Comparison of ENCODE assay signal across 17 cellular contexts in genomic region chr11:62157603-62158002, GRCh38. TPM values are rescaled to one million over a fixed set of nuclear protein-coding genes. Genes with fewer than 3 reads are reported as not detected.
DNase-seq lines count a peak whose midpoint lies in the region; TF ChIP-seq lines count a peak whose summit lies in the region.
"Had no signal": no experiment of that assay in that cellular context is flagged by ENCODE, and none has a peak within 500 bp of the region (broad histone marks: within the 10 kb centered on the region; RNA-seq: fewer than 3 reads in every experiment).

No MANE protein-coding gene starts in this region.

- H2BK12ac ChIP-seq in neuronal stem cell (ENCODE audit: low read length) = no peak overlapping the region

- no peaks in the 10 kb centered on the region for H3K79me1 ChIP-seq in neuronal stem cell (ENCODE audit: low read depth, low read length)

- peak overlapping the region; percentile 21 for H3K14ac ChIP-seq in neuronal stem cell (ENCODE audit: low read length)

- no peak overlapping the region for H3K18ac ChIP-seq in neuronal stem cell (ENCODE audit: low read length)

- no peak overlapping the region for H4K91ac ChIP-seq in neuronal stem cell (ENCODE audit: low read depth, low read length, poor library complexity)

- WGBS in neuronal stem cell (ENCODE audit: extremely low coverage in 2 of 2, insufficient read length in 2 of 2, insufficient replicate concordance in 1 of 2), 2 donors = no CpG with 5 or more reads among the region's 6 CpGs

- H3K4me3 Mint-ChIP-seq in Calu3 (ENCODE audit: low read depth, unreplicated experiment) = no peak overlapping the region
- H3K4me3 Mint-ChIP-seq: CD4-positive, CD25-positive, alpha-beta regulatory T cell; CD8-positive, alpha-beta memory T cell had no signal

- no peaks in the 10 kb centered on the region for H3K4me1 ChIP-seq in neuronal stem cell (ENCODE audit: control insufficient read depth in 2 of 2, insufficient read depth in 1 of 2, low read depth in 1 of 2, low read length in 2 of 2)
- H3K4me1 ChIP-seq: BE2C, HAP-1 had no signal

- CTCF ChIA-PET in Calu3 (lab: Charles Lee) = no interaction called here

- H3K4me3 ChIP-seq in neuronal stem cell (ENCODE audit: low read length in 2 of 2) = no peak overlapping the region
- H3K4me3 ChIP-seq in MG63 = no peak overlapping the region
- H3K4me3 ChIP-seq: GM23248, HAP-1 had no signal

- no peak overlapping the region for H3K27ac Mint-ChIP-seq in Calu3 (ENCODE audit: unreplicated experiment)
- H3K27ac Mint-ChIP-seq: CD4-positive, CD25-positive, alpha-beta regulatory T cell; CD8-positive, alpha-beta memory T cell had no signal

- H2AK5ac ChIP-seq in neuronal stem cell (ENCODE audit: low read depth, low read length) = no peak overlapping the region

- H3K4ac ChIP-seq in neuronal stem cell (ENCODE audit: low read length) = no peak overlapping the region

- intact Hi-C loops in Calu3 (cut with micrococcal nuclease; ENCODE audit: unreplicated experiment) = no loop called here

- H2BK5ac ChIP-seq in neuronal stem cell (ENCODE audit: low read length) = no peak overlapping the region

- TF ChIP-seq CTCF in Calu3 (IDR thresholded peaks at IDR 0.05; ENCODE audit: unreplicated experiment) (no peak), GM13976 (IDR thresholded peaks at IDR 0.05; ENCODE audit: borderline replicate concordance, control extremely low read depth, extremely low read depth, insufficient read depth, missing control alignments) (no peak)

- H4K8ac ChIP-seq in neuronal stem cell (ENCODE audit: low read depth, low read length) = no peak overlapping the region

- H3K36me3 ChIP-seq in neuronal stem cell (replicated peaks in 1 of 2; ENCODE audit: control insufficient read depth in 2 of 2, insufficient read depth in 2 of 2, low read length in 2 of 2) (peaks cover 3 to 18% of the 10 kb centered on the region in 2 donors), MG63 (peaks cover 7% of the 10 kb centered on the region)
- H3K36me3 ChIP-seq: BE2C had no signal

- no peaks in the 10 kb centered on the region for H3K27me3 ChIP-seq in neuronal stem cell (ENCODE audit: control insufficient read depth in 3 of 3, insufficient read depth in 3 of 3, low read depth in 1 of 3, low read length in 3 of 3)
- peaks cover 5% of the 10 kb centered on the region; the same call in 1 of the 2 replicates for H3K27me3 ChIP-seq in MG63
- H3K27me3 ChIP-seq: BE2C had no signal

- no peak overlapping the region for H3K23ac ChIP-seq in neuronal stem cell (ENCODE audit: low read depth, low read length, poor library complexity)

- in situ Hi-C loops in G401 (cut with HindIII; ENCODE audit: low sequenced_read_pairs) (no loop called here), GM13976 (cut with MboI; ENCODE audit: low sequenced_read_pairs, unreplicated experiment) (no loop called here)

- H3K27ac ChIP-seq in neuronal stem cell (replicated peaks; ENCODE audit: low read length) = no peak overlapping the region
- H3K27ac ChIP-seq: GM23248, HL-60 had no signal

- H3K4me2 ChIP-seq in neuronal stem cell (ENCODE audit: insufficient read depth, low read length, poor library complexity, severe bottlenecking) = no peak overlapping the region

- H3K27me3 Mint-ChIP-seq in Calu3 (ENCODE audit: unreplicated experiment) = peaks cover 53% of the 10 kb centered on the region

- no peak overlapping the region for H2BK120ac ChIP-seq in neuronal stem cell (ENCODE audit: low read depth, low read length)

- H3K36me3 Mint-ChIP-seq in Calu3 (ENCODE audit: insufficient read depth, unreplicated experiment) = no peaks in the 10 kb centered on the region

- H2AFZ ChIP-seq in neuronal stem cell (ENCODE audit: low read length) = no peak overlapping the region
- H2AFZ ChIP-seq: GM23248 had no signal

- no peaks in the 10 kb centered on the region for H3K4me1 Mint-ChIP-seq in Calu3 (ENCODE audit: low read depth, unreplicated experiment)
- H3K4me1 Mint-ChIP-seq: CD4-positive, CD25-positive, alpha-beta regulatory T cell; CD8-positive, alpha-beta memory T cell had no signal

- H3K9me3 Mint-ChIP-seq in Calu3 (ENCODE audit: low read depth, unreplicated experiment) = no peaks in the 10 kb centered on the region

- H3K9ac ChIP-seq in neuronal stem cell (ENCODE audit: low read depth, low read length, poor library complexity) = no peak overlapping the region
- H3K9ac ChIP-seq: GM23248 had no signal

- BruUV-seq in Calu3 (replicated peaks; lab: Mats Ljungman, UMichigan) = TSS peak; percentile 18

- H2BK15ac ChIP-seq in neuronal stem cell (ENCODE audit: low read length) = no peak overlapping the region

- no peaks in the 10 kb centered on the region for H3K9me3 ChIP-seq in neuronal stem cell (replicated peaks in 1 of 2; ENCODE audit: control insufficient read depth in 2 of 2, insufficient read depth in 1 of 2, low read depth in 1 of 2, low read length in 2 of 2)
- no peaks in the 10 kb centered on the region for H3K9me3 ChIP-seq in MG63
- H3K9me3 ChIP-seq: BE2C, HAP-1 had no signal

- DNase-seq in Calu3 (no peak), G401 (ENCODE audit: low spot score) (peak; percentile 39), cerebellar cortex (ENCODE audit: low spot score) (peak; percentile 34), neuronal stem cell (ENCODE audit: low spot score) (no peak), GM13976 (ENCODE audit: low spot score) (no peak), MG63 (no peak)
- DNase-seq: ACHN; BE2C; CD4-positive, CD25-positive, alpha-beta regulatory T cell; CD8-positive, alpha-beta memory T cell; COR-L47; GDM1; GM23248 had no signal

RNA-seq across cellular contexts. Expression of gene SCGB1D1, which starts 32.4 kb away (rescaled TPM):
- total RNA-seq in Calu3 (2022) = not detected in 2 replicates
- not detected in 2 replicates for total RNA-seq in G401 (2014; rRNA removed; shearing (Covaris generic))
- not detected for polyA plus RNA-seq in neuronal stem cell (2013, experiment 1 of 2)
- not detected for polyA plus RNA-seq in neuronal stem cell (2013, experiment 2 of 2)
- not detected in 2 replicates for total RNA-seq in MG63 (2014; rRNA removed; shearing (Covaris generic); ENCODE audit: low replicate concordance)
- total RNA-seq: CD4-positive, CD25-positive, alpha-beta regulatory T cell; CD8-positive, alpha-beta memory T cell; GM23248; H4; HT1080 had no signal
- polyA plus RNA-seq: CD4-positive, CD25-positive, alpha-beta regulatory T cell; CD8-positive, alpha-beta memory T cell; GM23248 had no signal

RNA-seq across cellular contexts. Expression of gene INCENP, which starts 33.8 kb away (rescaled TPM):
- 94.3 and 115 TPM in 2 replicates for total RNA-seq in Calu3 (2022)
- 73.7 and 84.8 TPM in 2 replicates for total RNA-seq in G401 (2014; rRNA removed; shearing (Covaris generic))
- polyA plus RNA-seq in neuronal stem cell (2013, experiment 1 of 2) = 57.5 TPM
- 59.1 TPM for polyA plus RNA-seq in neuronal stem cell (2013, experiment 2 of 2)
- 20.5 and 46.2 TPM in 2 replicates for total RNA-seq in MG63 (2014; rRNA removed; shearing (Covaris generic); ENCODE audit: low replicate concordance)

RNA-seq across cellular contexts. Expression of gene SCGB2A1, which starts 50.9 kb away (rescaled TPM):
- not detected in 2 replicates for total RNA-seq in Calu3 (2022)
- not detected in 2 replicates for total RNA-seq in G401 (2014; rRNA removed; shearing (Covaris generic))
- not detected for polyA plus RNA-seq in neuronal stem cell (2013, experiment 1 of 2)
- polyA plus RNA-seq in neuronal stem cell (2013, experiment 2 of 2) = not detected
- total RNA-seq in MG63 (2014; rRNA removed; shearing (Covaris generic); ENCODE audit: low replicate concordance) = not detected in 2 replicates
- total RNA-seq: CD4-positive, CD25-positive, alpha-beta regulatory T cell; CD8-positive, alpha-beta memory T cell; GM23248; H4; HT1080 had no signal
- polyA plus RNA-seq: CD4-positive, CD25-positive, alpha-beta regulatory T cell; CD8-positive, alpha-beta memory T cell; GM23248 had no signal

Comparison
In these comparisons a context has a peak if more than half of its experiments do, and no peak if none do; other contexts are left out.
1. DNase-seq: peak in G401 (single experiment) and cerebellar cortex (single experiment); none in Calu3 (single experiment), neuronal stem cell (single experiment), GM13976 (single experiment) and MG63 (single experiment).